Comparison of ENCODE assay signal across 14 cellular contexts in the genomic region with DNA sequence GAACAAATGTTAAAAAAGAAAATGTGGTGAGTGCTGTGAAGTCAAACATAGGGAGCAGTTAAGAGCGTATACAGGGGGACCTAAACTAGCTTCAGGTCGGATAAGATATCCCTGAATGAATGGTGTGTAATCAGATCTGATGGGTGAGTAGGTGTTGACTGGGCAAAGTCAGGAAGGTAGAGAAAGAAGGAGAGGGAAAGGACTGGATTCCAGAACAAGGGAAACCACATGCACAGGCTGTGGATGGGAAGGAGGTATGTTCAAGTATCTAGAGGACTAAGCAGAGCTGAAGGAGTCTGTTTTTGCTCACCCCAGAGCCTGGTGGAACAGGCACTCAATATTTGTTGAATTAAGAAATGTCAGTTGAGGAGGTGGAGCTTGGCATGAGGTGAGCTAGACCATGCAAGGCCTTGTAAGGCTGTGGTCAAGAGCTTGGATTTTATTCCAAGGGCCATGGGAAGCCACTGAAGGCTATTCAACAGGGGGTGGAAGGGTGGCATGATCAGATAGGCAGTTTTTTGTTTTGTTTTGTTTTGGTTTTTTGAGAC. TPM values are rescaled to one million over a fixed set of nuclear protein-coding genes. Genes with fewer than 3 reads are reported as not detected.
DNase-seq lines count a peak whose midpoint lies in the region; ATAC-seq and TF ChIP-seq lines count a peak whose summit lies in the region.
"Had no signal": no experiment of that assay in that cellular context is flagged by ENCODE, and none has a peak within 500 bp of the region (broad histone marks: within the 10 kb centered on the region; RNA-seq: fewer than 3 reads in every experiment).

No MANE protein-coding gene starts in this region.

- H3K27me3 Mint-ChIP-seq in activated naive CD4-positive, alpha-beta T cell treated with anti-CD3 and anti-CD28 coated beads, Interleukin-2, amount 50 U/mL, for 24 hours = no peaks in the 10 kb centered on the region
- H3K27me3 Mint-ChIP-seq in activated CD8-positive, alpha-beta T cell treated with anti-CD3 and anti-CD28 coated beads for 36 hours = no peaks in the 10 kb centered on the region
- H3K27me3 Mint-ChIP-seq: stimulated activated naive B cell treated with anti-CD40 and anti-IgM and Interleukin-4, amounts not matched to agents 10 μg/mL and 1 μg/mL and 100 μg/mL, for 72 hours had no signal

- H3K4me1 Mint-ChIP-seq in activated naive CD4-positive, alpha-beta T cell treated with anti-CD3 and anti-CD28 coated beads, Interleukin-2, amount 50 U/mL, for 24 hours = peaks cover 10% of the 10 kb centered on the region
- H3K4me1 Mint-ChIP-seq in activated CD8-positive, alpha-beta T cell treated with anti-CD3 and anti-CD28 coated beads for 36 hours (ENCODE audit: low read depth) = peaks cover 2% of the 10 kb centered on the region

- DNase-seq in activated naive CD4-positive, alpha-beta T cell treated with Interleukin-2 at 50 U/mL for 16 hours = no peak
- DNase-seq in activated CD8-positive, alpha-beta T cell treated with anti-CD3 and anti-CD28 coated beads for 36 hours = no peak
- DNase-seq in fibroblast of the aortic adventitia (ENCODE audit: low read depth) (peak; percentile 70), tibial artery (peak; percentile 39 to 82), KG1 (lab: John Stamatoyannopoulos, UW) (no peak), COLO829 (ENCODE audit: low spot score) (no peak), iPS-NIHi7 (ENCODE audit: extremely low spot score) (no peak)
- DNase-seq: GOT3; NCI-H1694 treated with DMSO at 0.1 percent for 48 hours; small intestine; stimulated activated naive B cell treated with anti-CD40 and anti-IgM and Interleukin-4, amounts not matched to agents 10 μg/mL and 1 μg/mL and 100 μg/mL, for 72 hours had no signal

- no peak for TF ChIP-seq CTCF in activated CD8-positive, alpha-beta T cell treated with anti-CD3 and anti-CD28 coated beads for 36 hours (IDR thresholded peaks at IDR 0.05)
- no peak for TF ChIP-seq CTCF in fibroblast of the aortic adventitia (IDR thresholded peaks at IDR 0.05; ENCODE audit: insufficient read depth, low read length)
- TF ChIP-seq CTCF in tibial artery (IDR thresholded peaks at IDR 0.05) = no peak

- no peaks in the 10 kb centered on the region for H3K9me3 ChIP-seq in tibial artery
- H3K9me3 ChIP-seq: BLaER1 treated with 17β-estradiol and CSF1 and Interleukin-3, amounts not matched to agents 10 nM and 100 nM had no signal

- H3K4me1 ChIP-seq in tibial artery = peaks cover 5 to 38% (median 17%) of the 10 kb centered on the region in 4 donors

- H3K4me3 Mint-ChIP-seq in activated naive CD4-positive, alpha-beta T cell treated with anti-CD3 and anti-CD28 coated beads, Interleukin-2, amount 50 U/mL, for 24 hours = no peak overlapping the region
- no peak overlapping the region for H3K4me3 Mint-ChIP-seq in activated CD8-positive, alpha-beta T cell treated with anti-CD3 and anti-CD28 coated beads for 36 hours
- H3K4me3 Mint-ChIP-seq: stimulated activated naive B cell treated with anti-CD40 and anti-IgM and Interleukin-4, amounts not matched to agents 10 μg/mL and 1 μg/mL and 100 μg/mL, for 72 hours had no signal

- peak overlapping the region; percentile 56 for H3K27ac Mint-ChIP-seq in activated naive CD4-positive, alpha-beta T cell treated with anti-CD3 and anti-CD28 coated beads, Interleukin-2, amount 50 U/mL, for 24 hours
- peak overlapping the region; percentile 27 for H3K27ac Mint-ChIP-seq in activated CD8-positive, alpha-beta T cell treated with anti-CD3 and anti-CD28 coated beads for 36 hours

- peaks cover 23 to 35% (median 33%) of the 10 kb centered on the region in 3 donors for H3K36me3 ChIP-seq in tibial artery

- POLR2A ChIA-PET in activated CD8-positive, alpha-beta T cell treated with anti-CD3 and anti-CD28 coated beads for 36 hours (lab: Charles Lee) = interaction anchor here (0.6 to 2.6 kb wide), 8 partner anchors 11 to 41 kb away, joined by 3 to 13 read pairs (median 4); partner anchors contain the start of genes THRAP3 and TRAPPC3

- CTCF ChIA-PET in activated CD8-positive, alpha-beta T cell treated with anti-CD3 and anti-CD28 coated beads for 36 hours (lab: Charles Lee) = interaction anchor here (1.1 to 1.7 kb wide), 6 partner anchors 8 to 102 kb away, joined by 3 to 17 read pairs (median 6); partner anchors contain the start of gene TRAPPC3

- intact Hi-C loops in activated CD8-positive, alpha-beta T cell treated with anti-CD3 and anti-CD28 coated beads for 36 hours (cut with micrococcal nuclease) = no loop called here
- intact Hi-C loops in tibial artery (cut with DNase I; ENCODE audit: low total_unique reads) = loop anchor here (10.0 kb wide), 1 partner anchor 101 kb away; no protein-coding TSS in a partner anchor

- peaks cover 9% of the 10 kb centered on the region for H3K36me3 Mint-ChIP-seq in activated naive CD4-positive, alpha-beta T cell treated with anti-CD3 and anti-CD28 coated beads, Interleukin-2, amount 50 U/mL, for 24 hours
- peaks cover 20% of the 10 kb centered on the region for H3K36me3 Mint-ChIP-seq in activated CD8-positive, alpha-beta T cell treated with anti-CD3 and anti-CD28 coated beads for 36 hours (ENCODE audit: low read depth)

- H3K9me3 Mint-ChIP-seq in activated naive CD4-positive, alpha-beta T cell treated with anti-CD3 and anti-CD28 coated beads, Interleukin-2, amount 50 U/mL, for 24 hours = no peaks in the 10 kb centered on the region
- no peaks in the 10 kb centered on the region for H3K9me3 Mint-ChIP-seq in activated CD8-positive, alpha-beta T cell treated with anti-CD3 and anti-CD28 coated beads for 36 hours
- H3K9me3 Mint-ChIP-seq: stimulated activated naive B cell treated with anti-CD40 and anti-IgM and Interleukin-4, amounts not matched to agents 10 μg/mL and 1 μg/mL and 100 μg/mL, for 72 hours had no signal

- H3K27me3 ChIP-seq in tibial artery = no peaks in the 10 kb centered on the region
- H3K27me3 ChIP-seq: BLaER1 treated with 17β-estradiol and CSF1 and Interleukin-3, amounts not matched to agents 10 nM and 100 nM had no signal

- no peak for ATAC-seq in activated CD8-positive, alpha-beta T cell treated with anti-CD3 and anti-CD28 coated beads for 36 hours
- ATAC-seq: left colon; stimulated activated naive B cell treated with anti-CD40 and anti-IgM and Interleukin-4, amounts not matched to agents 10 μg/mL and 1 μg/mL and 100 μg/mL, for 72 hours had no signal

- H3K4me3 ChIP-seq in fibroblast of the aortic adventitia (ENCODE audit: low read depth, low read length) (no peak overlapping the region), tibial artery (no peak overlapping the region)
- H3K4me3 ChIP-seq: BLaER1 treated with 17β-estradiol and CSF1 and Interleukin-3, amounts not matched to agents 10 nM and 100 nM had no signal

- peak overlapping the region; percentile 77 to 85 for H3K27ac ChIP-seq in tibial artery

RNA-seq across cellular contexts. Expression of gene MAP7D1, which starts 27.4 kb away (rescaled TPM):
- total RNA-seq in activated CD8-positive, alpha-beta T cell treated with anti-CD3 and anti-CD28 coated beads for 36 hours = 100 to 1,000 TPM; 125 to 129 TPM
- 114 and 180 TPM in 2 replicates for total RNA-seq in fibroblast of the aortic adventitia (ENCODE audit: low replicate concordance)

RNA-seq across cellular contexts. Expression of gene TRAPPC3, which starts 34.1 kb away (rescaled TPM):
- 10 to 100 TPM; 47.9 to 48.4 TPM for total RNA-seq in activated CD8-positive, alpha-beta T cell treated with anti-CD3 and anti-CD28 coated beads for 36 hours
- 80.8 and 102 TPM in 2 replicates for total RNA-seq in fibroblast of the aortic adventitia (ENCODE audit: low replicate concordance)

RNA-seq across cellular contexts. Expression of gene THRAP3, which starts 40.9 kb away (rescaled TPM):
- 100 to 1,000 TPM; 119 to 121 TPM for total RNA-seq in activated CD8-positive, alpha-beta T cell treated with anti-CD3 and anti-CD28 coated beads for 36 hours
- total RNA-seq in fibroblast of the aortic adventitia (ENCODE audit: low replicate concordance) = 47.8 and 130 TPM in 2 replicates

RNA-seq across cellular contexts. Expression of gene COL8A2, which starts 58.4 kb away (rescaled TPM):
- under 1 TPM; 0.83 to 0.85 TPM for total RNA-seq in activated CD8-positive, alpha-beta T cell treated with anti-CD3 and anti-CD28 coated beads for 36 hours
- total RNA-seq in fibroblast of the aortic adventitia (ENCODE audit: low replicate concordance) = 11.0 and 20.9 TPM in 2 replicates

Comparison
In these comparisons a context has a peak if more than half of its experiments do, and no peak if none do; other contexts are left out.
1. DNase-seq: peak in fibroblast of the aortic adventitia (single experiment) and tibial artery (2 of 2); none in activated naive CD4-positive, alpha-beta T cell treated with Interleukin-2 at 50 U/mL for 16 hours (single experiment), activated CD8-positive, alpha-beta T cell treated with anti-CD3 and anti-CD28 coated beads for 36 hours (single experiment), KG1 (single experiment), COLO829 (single experiment) and iPS-NIHi7 (single experiment).